ENCODE assay signal across 8 cellular contexts in the genomic region with DNA sequence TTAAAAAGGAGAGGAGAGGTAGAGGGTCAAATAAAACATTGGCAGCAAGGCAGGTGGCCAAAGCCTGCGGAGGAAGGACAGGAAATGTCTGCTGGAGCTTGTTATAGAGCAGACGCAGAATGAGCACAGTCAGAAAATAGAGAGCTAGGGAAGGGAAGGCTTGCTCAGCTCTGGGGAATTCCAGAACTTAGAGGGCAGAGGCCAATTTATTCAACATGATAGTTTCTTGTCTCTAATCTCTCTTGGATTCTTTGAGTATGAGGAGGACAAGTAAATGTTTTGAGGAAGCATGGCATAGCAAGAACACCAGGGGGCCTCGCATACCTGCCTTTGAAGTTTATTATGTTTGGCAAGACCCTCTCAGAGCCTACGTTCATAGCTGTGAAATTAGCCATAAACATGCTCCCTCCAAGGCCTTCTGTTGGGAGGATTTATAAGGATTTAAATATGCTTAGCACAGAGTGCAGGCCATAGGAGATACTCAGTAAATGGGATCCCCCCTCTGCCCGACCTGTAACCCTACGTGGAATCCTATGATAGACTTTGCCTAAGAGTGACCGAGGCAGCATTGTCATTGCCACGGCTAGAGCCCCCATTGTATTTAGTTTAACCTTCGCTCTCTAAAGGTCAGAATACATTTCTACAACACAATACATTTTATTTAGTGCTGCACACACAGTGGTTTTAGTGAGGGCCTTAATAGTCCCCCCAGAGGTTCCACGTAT.
DNase-seq lines count a peak whose midpoint lies in the region; ATAC-seq and TF ChIP-seq lines count a peak whose summit lies in the region.

No MANE protein-coding gene starts in this region.

- TF ChIP-seq POLR2A in esophagus squamous epithelium (IDR thresholded peaks at IDR 0.05): no peak

- peak overlapping the region; percentile 7 for H2AFZ ChIP-seq in neuron (ENCODE audit: low read depth, low read length)

- peaks cover 26% of the 10 kb centered on the region for H3K4me1 ChIP-seq in HUES48 (ENCODE audit: control insufficient read depth, insufficient read depth, low read length)
- H3K4me1 ChIP-seq in esophagus squamous epithelium: peaks cover 49 to 80% (median 59%) of the 10 kb centered on the region in 3 donors
- peaks cover 21% of the 10 kb centered on the region for H3K4me1 ChIP-seq in neuron (ENCODE audit: insufficient read depth, low read length)

- H3K27ac ChIP-seq in HUES48 (ENCODE audit: low read depth, low read length) (peak overlapping the region; percentile 5), esophagus squamous epithelium (peak overlapping the region; percentile 48 to 79 (median 70))

- intact Hi-C loops in esophagus squamous epithelium (cut with DNase I): loop anchor here (5.0 kb wide), 1 partner anchor 445 kb away; no protein-coding TSS in a partner anchor

- peak in 5 of 6 experiments; percentile 14 to 60 (median 44) for TF ChIP-seq CTCF in esophagus squamous epithelium (IDR thresholded peaks at IDR 0.05)

- 39 to 46% methylated on average over 10 of the region's 10 CpGs for WGBS in esophagus squamous epithelium, 2 donors

- no peaks in the 10 kb centered on the region for H3K9me3 ChIP-seq in HUES48 (ENCODE audit: control insufficient read depth, insufficient read depth, low read length)
- H3K9me3 ChIP-seq in esophagus squamous epithelium: no peaks in the 10 kb centered on the region
- no peaks in the 10 kb centered on the region for H3K9me3 ChIP-seq in neuron (ENCODE audit: low read length)

- no peaks in the 10 kb centered on the region for H3K27me3 ChIP-seq in HUES48 (ENCODE audit: control insufficient read depth, insufficient read depth, low read length)
- H3K27me3 ChIP-seq in esophagus squamous epithelium: no peaks in the 10 kb centered on the region
- no peaks in the 10 kb centered on the region for H3K27me3 ChIP-seq in neuron (ENCODE audit: insufficient read depth, low read length)

- H3K36me3 ChIP-seq in HUES48 (ENCODE audit: control insufficient read depth, insufficient read depth, low read length) (no peaks in the 10 kb centered on the region), esophagus squamous epithelium (no peaks in the 10 kb centered on the region), neuron (ENCODE audit: insufficient read depth, low read length) (no peaks in the 10 kb centered on the region)

- H3K4me3 ChIP-seq in HUES48 (ENCODE audit: low read depth, low read length): no peak overlapping the region
- H3K4me3 ChIP-seq in esophagus squamous epithelium: no peak overlapping the region
- H3K4me3 ChIP-seq in neuron (ENCODE audit: low read length): no peak overlapping the region

- peak; percentile 89 for DNase-seq in Daoy (ENCODE audit: low read depth)
- DNase-seq in UCSD-AML1 (lab: John Stamatoyannopoulos, UW; ENCODE audit: unreplicated experiment): peak; percentile 26
- no peak for DNase-seq in esophagus squamous epithelium (lab: John Stamatoyannopoulos, UW)

- ATAC-seq in HG03095 (IDR thresholded peaks at IDR 0.05; ENCODE audit: unreplicated experiment) (no peak), GM21423 (IDR thresholded peaks at IDR 0.05; ENCODE audit: unreplicated experiment) (no peak), HG03354 (IDR thresholded peaks at IDR 0.05; ENCODE audit: poor library complexity, severe bottlenecking, unreplicated experiment) (no peak)

- H3K9ac ChIP-seq in HUES48 (ENCODE audit: low read depth, low read length): no peak overlapping the region
